In the genomic region with DNA sequence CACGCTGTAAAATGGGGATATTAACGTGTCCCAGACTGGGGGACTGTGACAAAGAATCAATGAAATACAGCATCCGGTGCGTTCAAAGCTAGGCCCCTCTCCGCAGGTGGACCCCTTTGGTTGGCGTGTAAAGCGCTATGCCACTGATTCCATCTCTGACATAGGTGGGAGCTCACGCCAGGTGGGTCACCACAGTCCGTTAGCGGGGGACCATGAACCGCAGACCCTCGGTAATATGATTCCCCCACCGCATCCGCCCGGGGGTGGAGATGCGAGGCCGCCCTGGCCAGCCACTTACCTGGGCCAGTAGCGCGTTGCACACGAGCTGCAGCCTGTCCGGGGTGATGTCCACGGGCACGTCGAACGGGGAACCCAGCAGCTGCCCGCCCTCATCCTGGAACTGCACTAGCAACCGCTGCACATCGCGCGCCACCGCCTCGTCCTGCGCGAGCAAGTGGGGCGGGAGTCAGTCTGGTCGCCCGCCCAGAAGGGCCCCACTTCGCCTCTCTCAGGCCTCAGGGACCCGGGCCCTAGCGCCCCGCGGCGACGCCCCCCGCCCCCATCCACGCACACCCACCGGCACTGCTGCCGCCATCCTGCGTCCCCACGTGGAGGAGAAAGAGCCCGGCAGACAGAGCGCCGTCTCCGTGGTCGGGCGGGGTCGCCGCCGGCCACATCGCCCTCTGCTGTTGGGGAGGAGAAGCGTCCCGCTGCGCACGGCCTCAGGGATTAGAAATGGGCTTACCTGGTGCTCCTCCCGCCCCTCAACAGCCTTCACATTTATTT, we compare ENCODE assay signal across 8 cellular contexts. TPM values are rescaled to one million over a fixed set of nuclear protein-coding genes. Genes with fewer than 3 reads are reported as not detected.
DNase-seq lines count a peak whose midpoint lies in the region; ATAC-seq and TF ChIP-seq lines count a peak whose summit lies in the region.

Gene NLE1, minus strand, starts transcription at position 623 of the 786 bp plus-strand sequence. Its CDS starts 28 bp downstream, at position 595.

- ATAC-seq in GM19397 (IDR thresholded peaks at IDR 0.05; ENCODE audit: unreplicated experiment): peak; percentile 86

- DNase-seq in CD1c-positive myeloid dendritic cell (ENCODE audit: extremely low spot score) (peak; percentile 83), HT-29 (ENCODE audit: low spot score) (peak; percentile 89), NOMO-1 treated with dmso at 0.1 percent for 144 hours (lab: John Stamatoyannopoulos, UW; ENCODE audit: unreplicated experiment) (peak; percentile 75), endothelial cell (ENCODE audit: low spot score) (peak; percentile 90), mesothelial cell of epicardium (ENCODE audit: low spot score in 2 of 2, unreplicated experiment in 2 of 2) (peak; percentile 61 to 90)
- peak; percentile 51 for DNase-seq in activated CD8-positive, alpha-beta memory T cell treated with anti-CD3 and anti-CD28 coated beads, Interleukin-2, amount 50 U/mL, for 1 hour (ENCODE audit: extremely low read depth)
- peak; percentile 81 for DNase-seq in stimulated activated CD8-positive, alpha-beta memory T cell treated with anti-CD3 and anti-CD28 coated beads, Interleukin-15, amount 100 ng/mL, for 24 hours (ENCODE audit: low read depth)

- H3K9me3 Mint-ChIP-seq in endothelial cell (ENCODE audit: unreplicated experiment) (no peaks in the 10 kb centered on the region), mesothelial cell of epicardium (no peaks in the 10 kb centered on the region)

- H3K27ac Mint-ChIP-seq in endothelial cell (ENCODE audit: unreplicated experiment) (peak within 1 kb of the TSS; percentile 67), mesothelial cell of epicardium (no peak within 1 kb of the TSS)

- H3K4me3 Mint-ChIP-seq in endothelial cell (ENCODE audit: unreplicated experiment) (peak within 1 kb of the TSS; percentile 89), mesothelial cell of epicardium (peak within 1 kb of the TSS; percentile 79)

- no peaks in the 10 kb centered on the region for H3K27me3 Mint-ChIP-seq in endothelial cell (ENCODE audit: unreplicated experiment)
- H3K27me3 Mint-ChIP-seq in mesothelial cell of epicardium (ENCODE audit: low read depth): no peaks in the 10 kb centered on the region

- H3K36me3 Mint-ChIP-seq in endothelial cell (ENCODE audit: low read depth, unreplicated experiment) (no peaks in the 10 kb centered on the region), mesothelial cell of epicardium (peaks cover 5% of the 10 kb centered on the region)

- H3K4me1 Mint-ChIP-seq in endothelial cell (ENCODE audit: unreplicated experiment): peaks cover under 1% of the 10 kb centered on the region
- H3K4me1 Mint-ChIP-seq in mesothelial cell of epicardium: peaks cover 7% of the 10 kb centered on the region

- TF ChIP-seq CTCF in endothelial cell (IDR thresholded peaks at IDR 0.05; ENCODE audit: unreplicated experiment) (peak; percentile 82), mesothelial cell of epicardium (IDR thresholded peaks at IDR 0.05; ENCODE audit: unreplicated experiment) (peak; percentile 90)

RNA-seq across cellular contexts. Expression of gene NLE1, which starts in this region (rescaled TPM):
- total RNA-seq in HT-29 (2014; rRNA removed; shearing (Covaris generic)): 78.8 and 97.6 TPM in 2 replicates
- total RNA-seq in endothelial cell (ENCODE audit: unreplicated experiment) (16.7 TPM), mesothelial cell of epicardium (22.4 to 23.8 TPM (median 22.9 TPM) in 3 replicates)

Comparison
In these comparisons a context has a peak if more than half of its experiments do, and no peak if none do; other contexts are left out.
1. Peak in every context shown above with its lines: DNase-seq and ATAC-seq.